Comparison of ENCODE assay signal across 11 cellular contexts in the genomic region with DNA sequence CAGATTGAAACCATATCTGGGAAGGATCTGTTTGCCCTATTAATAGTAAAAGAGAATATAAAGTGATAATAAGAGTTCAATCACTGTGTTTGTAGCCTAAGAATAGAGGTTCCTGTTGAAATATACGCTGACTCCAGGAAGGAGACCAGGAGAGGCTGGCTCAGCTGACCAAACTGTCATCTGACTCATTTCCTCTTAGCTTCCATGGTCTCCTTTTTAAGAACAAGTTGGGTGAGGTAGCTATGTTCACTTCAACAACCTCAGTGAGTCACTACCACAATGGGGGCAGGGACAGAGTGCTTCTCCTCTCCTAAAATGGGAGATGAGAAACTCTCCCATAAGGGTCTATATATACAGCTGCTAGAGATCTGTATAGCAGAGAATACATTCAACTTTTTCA.
DNase-seq lines count a peak whose midpoint lies in the region; TF ChIP-seq lines count a peak whose summit lies in the region.
"Had no signal": no experiment of that assay in that cellular context is flagged by ENCODE, and none has a peak within 500 bp of the region (broad histone marks: within the 10 kb centered on the region; RNA-seq: fewer than 3 reads in every experiment).

No MANE protein-coding gene starts in this region.

- no peak overlapping the region for H4K91ac ChIP-seq in mesenchymal stem cell (ENCODE audit: low read length)

- H3K9me3 Mint-ChIP-seq in nephron progenitor cell, result peaks cover 6% of the 10 kb centered on the region

- no peaks in the 10 kb centered on the region for H3K36me3 Mint-ChIP-seq in nephron progenitor cell (ENCODE audit: low read depth)

- peak; percentile 2 for DNase-seq in ELR (ENCODE audit: low read depth)
- DNase-seq in MG63, result peak; percentile 32
- DNase-seq in astrocyte of the cerebellum (ENCODE audit: low read depth), result peak; percentile 47
- DNase-seq in mesenchymal stem cell, result no peak
- no peak for DNase-seq in T-helper 1 cell
- no peak for DNase-seq in activated effector memory CD4-positive, alpha-beta T cell treated with anti-CD3 and anti-CD28 coated beads, Interleukin-2, amount 50 U/mL, for 16 hours
- DNase-seq in lower leg skin (ENCODE audit: low spot score in 2 of 2), result no peak
- no peak for DNase-seq in nephron progenitor cell
- DNase-seq: left cardiac atrium, Right ventricle myocardium superior had no signal

- peaks cover 10% of the 10 kb centered on the region for H3K4me1 Mint-ChIP-seq in nephron progenitor cell

- no peak overlapping the region for H4K8ac ChIP-seq in mesenchymal stem cell (ENCODE audit: low read length)

- no peak for TF ChIP-seq CTCF in astrocyte of the cerebellum (IDR thresholded peaks at IDR 0.05; ENCODE audit: low read depth, low read length, missing control alignments)
- TF ChIP-seq CTCF in lower leg skin (IDR thresholded peaks at IDR 0.05), result no peak
- no peak for TF ChIP-seq CTCF in nephron progenitor cell (IDR thresholded peaks at IDR 0.05)

- intact Hi-C loops in lower leg skin (cut with DNase I; ENCODE audit: low total_unique reads), result no loop called here

- H3K4ac ChIP-seq in mesenchymal stem cell (ENCODE audit: low read depth in 1 of 2, low read length in 2 of 2), result no peak overlapping the region

- H2BK12ac ChIP-seq in mesenchymal stem cell (ENCODE audit: low read length in 2 of 2), result no peak overlapping the region

- H2BK120ac ChIP-seq in mesenchymal stem cell (ENCODE audit: low read depth, low read length), result no peak overlapping the region

- no peak overlapping the region for H2BK5ac ChIP-seq in mesenchymal stem cell (ENCODE audit: low read depth, low read length, poor library complexity, severe bottlenecking)

- no peaks in the 10 kb centered on the region for H3K4me1 ChIP-seq in mesenchymal stem cell (ENCODE audit: control insufficient read depth, insufficient read depth, low read depth, low read length)

- H3K9me3 ChIP-seq in MG63 (no peaks in the 10 kb centered on the region), mesenchymal stem cell (ENCODE audit: control insufficient read depth, low read length) (peaks cover 4% of the 10 kb centered on the region)
- H3K9me3 ChIP-seq: neutrophil had no signal

- no peak overlapping the region for H3K27ac ChIP-seq in mesenchymal stem cell (ENCODE audit: low read length, poor library complexity, severe bottlenecking)
- H3K27ac ChIP-seq: neutrophil had no signal

- in situ Hi-C loops in astrocyte of the cerebellum (cut with HindIII; ENCODE audit: low sequenced_read_pairs), result no loop called here

- no peak overlapping the region for H3K4me3 Mint-ChIP-seq in nephron progenitor cell

- no peak overlapping the region for H3K4me3 ChIP-seq in MG63
- no peak overlapping the region for H3K4me3 ChIP-seq in astrocyte of the cerebellum (ENCODE audit: low read depth, low read length)
- no peak overlapping the region for H3K4me3 ChIP-seq in mesenchymal stem cell (ENCODE audit: insufficient read depth in 1 of 2, low read depth in 1 of 2, low read length in 2 of 2)
- no peak overlapping the region for H3K4me3 ChIP-seq in lower leg skin (ENCODE audit: low read depth, poor library complexity, severe bottlenecking)

- H3K27ac Mint-ChIP-seq in nephron progenitor cell, result no peak overlapping the region

- 0% methylated on average over 1 of the region's 1 CpG for WGBS in mesenchymal stem cell
- 58 to 59% methylated on average over 1 of the region's 1 CpG for WGBS in lower leg skin, 2 donors

- H2AFZ ChIP-seq in mesenchymal stem cell (ENCODE audit: low read depth, low read length), result no peak overlapping the region

- H3K79me1 ChIP-seq in mesenchymal stem cell (replicated peaks; ENCODE audit: low read length, poor library complexity, severe bottlenecking), result no peaks in the 10 kb centered on the region

- no peak overlapping the region for H3K4me2 ChIP-seq in mesenchymal stem cell (ENCODE audit: low read length, poor library complexity, severe bottlenecking)

- no peak overlapping the region for H2BK15ac ChIP-seq in mesenchymal stem cell (ENCODE audit: low read depth, poor library complexity, severe bottlenecking)

- H3K27me3 ChIP-seq in MG63 (no peaks in the 10 kb centered on the region), mesenchymal stem cell (ENCODE audit: control insufficient read depth in 1 of 2, insufficient read depth in 1 of 2, low read length in 2 of 2) (no peaks in the 10 kb centered on the region)
- H3K27me3 ChIP-seq: neutrophil had no signal

- H3K18ac ChIP-seq in mesenchymal stem cell (ENCODE audit: low read depth in 1 of 2, low read length in 2 of 2), result no peak overlapping the region

- H2AK5ac ChIP-seq in mesenchymal stem cell (ENCODE audit: low read length, severe bottlenecking), result no peak overlapping the region

- no peak for TF ChIP-seq POLR2A in lower leg skin (IDR thresholded peaks at IDR 0.05)

- H3K14ac ChIP-seq in mesenchymal stem cell (ENCODE audit: low read length in 2 of 2), result no peak overlapping the region

- H3K36me3 ChIP-seq in MG63, result no peaks in the 10 kb centered on the region
- H3K36me3 ChIP-seq in mesenchymal stem cell (ENCODE audit: control insufficient read depth in 1 of 2, insufficient read depth in 2 of 2, low read depth in 1 of 2, low read length in 2 of 2), result no peaks in the 10 kb centered on the region
- H3K36me3 ChIP-seq: neutrophil had no signal

- H3K27me3 Mint-ChIP-seq in nephron progenitor cell (ENCODE audit: low read depth, poor library complexity), result peaks cover 3% of the 10 kb centered on the region

- peak overlapping the region; percentile 12 for H3K9ac ChIP-seq in mesenchymal stem cell (ENCODE audit: low read length)

- H3K23ac ChIP-seq in mesenchymal stem cell (ENCODE audit: low read length in 2 of 2), result no peak overlapping the region

Comparison
In these comparisons a context has a peak if more than half of its experiments do, and no peak if none do; other contexts are left out.
1. DNase-seq: peak in ELR (single experiment), MG63 (single experiment) and astrocyte of the cerebellum (single experiment); none in mesenchymal stem cell (single experiment), T-helper 1 cell (0 of 5), activated effector memory CD4-positive, alpha-beta T cell treated with anti-CD3 and anti-CD28 coated beads, Interleukin-2, amount 50 U/mL, for 16 hours (single experiment), lower leg skin (0 of 2) and nephron progenitor cell (single experiment).